In the genomic region with DNA sequence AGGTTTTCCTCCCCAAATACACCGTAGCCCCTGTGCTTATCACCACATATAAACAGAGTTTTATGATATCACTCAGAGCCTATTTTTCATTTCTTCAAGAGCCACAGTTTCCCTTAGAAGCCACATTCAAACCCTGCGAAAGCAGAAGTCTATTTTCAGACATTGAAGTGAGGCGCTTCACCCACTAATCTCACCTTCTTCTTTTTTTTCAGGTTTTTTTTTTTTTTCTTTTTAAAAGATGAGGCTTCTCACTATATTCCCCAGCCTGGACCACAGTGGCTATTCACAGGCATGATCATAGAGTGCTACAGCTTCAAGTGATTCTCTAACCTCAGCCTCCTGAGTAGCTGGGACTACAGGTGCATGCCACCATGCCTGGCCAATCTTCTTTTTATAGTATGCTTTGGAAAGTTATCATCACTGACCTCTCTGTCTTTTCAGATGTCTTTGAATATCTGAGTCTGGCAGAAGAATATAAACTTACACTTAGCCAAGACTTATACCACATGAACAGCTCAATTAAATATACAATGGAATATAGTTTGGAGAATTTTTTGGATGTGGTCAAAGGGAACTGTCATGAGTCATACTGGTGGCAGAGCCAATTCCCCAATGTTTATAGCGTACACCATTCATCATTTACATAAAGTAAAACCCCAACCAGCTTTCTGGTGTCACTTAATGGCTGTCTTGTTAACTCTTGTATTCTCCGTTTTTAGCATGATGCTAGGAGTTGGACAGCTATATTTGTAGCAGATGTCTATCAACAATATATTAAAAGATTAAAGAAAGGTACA, we compare ENCODE assay signal across 9 cellular contexts. TPM values are rescaled to one million over a fixed set of nuclear protein-coding genes. Genes with fewer than 3 reads are reported as not detected.
A peak's percentile ranks its signal among the peaks of the same experiment; 100 is the strongest.
DNase-seq lines count a peak whose midpoint lies in the region; ATAC-seq and FAIRE-seq lines count a peak whose summit lies in the region.
"Had no signal": no experiment of that assay in that cellular context is flagged by ENCODE, and none has a peak within 500 bp of the region (broad histone marks: within the 10 kb centered on the region; RNA-seq: fewer than 3 reads in every experiment).

No MANE protein-coding gene starts in this region.

- H3K4me3 Mint-ChIP-seq in stimulated activated memory B cell treated with anti-CD40 and anti-IgM and Interleukin-4, amounts not matched to agents 10 μg/mL and 1 μg/mL and 100 μg/mL, for 72 hours: peak overlapping the region; percentile 55
- H3K4me3 Mint-ChIP-seq: mesothelial cell of epicardium had no signal

- FAIRE-seq in frontal cortex (lab: Jason Lieb, UNC): no peak

- ATAC-seq in GM19328 (IDR thresholded peaks at IDR 0.05; ENCODE audit: unreplicated experiment): peak; percentile 83
- peak; percentile 72 for ATAC-seq in HG02678 (IDR thresholded peaks at IDR 0.05; ENCODE audit: unreplicated experiment)
- peak; percentile 44 for ATAC-seq in HG03558 (IDR thresholded peaks at IDR 0.05; ENCODE audit: extremely low read depth, unreplicated experiment)
- peak; percentile 93 for ATAC-seq in stimulated activated memory B cell treated with anti-CD40 and anti-IgM and Interleukin-4, amounts not matched to agents 10 μg/mL and 1 μg/mL and 100 μg/mL, for 72 hours

- H3K36me3 ChIP-seq in Karpas-422 (ENCODE audit: insufficient read depth, low read length): no peaks in the 10 kb centered on the region
- H3K36me3 ChIP-seq: breast epithelium had no signal

- peaks cover 40% of the 10 kb centered on the region for H3K4me1 Mint-ChIP-seq in stimulated activated memory B cell treated with anti-CD40 and anti-IgM and Interleukin-4, amounts not matched to agents 10 μg/mL and 1 μg/mL and 100 μg/mL, for 72 hours
- H3K4me1 Mint-ChIP-seq: mesothelial cell of epicardium had no signal

- peak overlapping the region; percentile 89 for H3K27ac Mint-ChIP-seq in stimulated activated memory B cell treated with anti-CD40 and anti-IgM and Interleukin-4, amounts not matched to agents 10 μg/mL and 1 μg/mL and 100 μg/mL, for 72 hours
- H3K27ac Mint-ChIP-seq: mesothelial cell of epicardium had no signal

- no peak overlapping the region for H3K27ac ChIP-seq in Karpas-422 (ENCODE audit: low read length)
- H3K27ac ChIP-seq: breast epithelium had no signal

- H4K20me1 ChIP-seq in Karpas-422 (ENCODE audit: insufficient read depth, low read depth, low read length): no peaks in the 10 kb centered on the region

- H3K27me3 Mint-ChIP-seq in stimulated activated memory B cell treated with anti-CD40 and anti-IgM and Interleukin-4, amounts not matched to agents 10 μg/mL and 1 μg/mL and 100 μg/mL, for 72 hours: no peaks in the 10 kb centered on the region

- H2AFZ ChIP-seq in Karpas-422 (ENCODE audit: low read length): no peak overlapping the region

- H3K4me3 ChIP-seq in Karpas-422 (ENCODE audit: low read length): no peak overlapping the region
- H3K4me3 ChIP-seq: breast epithelium had no signal

- DNase-seq in COR-L47 (lab: John Stamatoyannopoulos, UW): no peak
- DNase-seq in frontal cortex (ENCODE audit: low spot score in 2 of 2): no peak
- DNase-seq in Karpas-422: no peak

- H3K79me2 ChIP-seq in Karpas-422 (ENCODE audit: low read length): no peaks in the 10 kb centered on the region

- H3K4me1 ChIP-seq in Karpas-422 (ENCODE audit: low read length): no peaks in the 10 kb centered on the region
- H3K4me1 ChIP-seq: breast epithelium had no signal

- H3K9me3 ChIP-seq in Karpas-422 (ENCODE audit: low read length): peaks cover 36% of the 10 kb centered on the region
- H3K9me3 ChIP-seq: breast epithelium had no signal

- H3K4me2 ChIP-seq in Karpas-422 (ENCODE audit: low read depth, low read length, poor library complexity, severe bottlenecking): no peak overlapping the region

- H3K9ac ChIP-seq in Karpas-422 (ENCODE audit: low read length): no peak overlapping the region

- H3K36me3 Mint-ChIP-seq in stimulated activated memory B cell treated with anti-CD40 and anti-IgM and Interleukin-4, amounts not matched to agents 10 μg/mL and 1 μg/mL and 100 μg/mL, for 72 hours: peaks cover 16% of the 10 kb centered on the region
- H3K36me3 Mint-ChIP-seq: mesothelial cell of epicardium had no signal

- no peaks in the 10 kb centered on the region for H3K9me2 ChIP-seq in Karpas-422 (replicated peaks; ENCODE audit: insufficient read depth, low read length)

- peaks cover 3% of the 10 kb centered on the region for H3K9me3 Mint-ChIP-seq in stimulated activated memory B cell treated with anti-CD40 and anti-IgM and Interleukin-4, amounts not matched to agents 10 μg/mL and 1 μg/mL and 100 μg/mL, for 72 hours

- no peaks in the 10 kb centered on the region for H3K27me3 ChIP-seq in Karpas-422 (ENCODE audit: low read length)
- H3K27me3 ChIP-seq: breast epithelium had no signal

RNA-seq across cellular contexts. Expression of a gene that starts 59.7 kb away (rescaled TPM):
- total RNA-seq in frontal cortex: 83.2 TPM
- total RNA-seq in Karpas-422 (2014; rRNA removed; shearing (Covaris generic); ENCODE audit: low replicate concordance): not detected in 2 replicates

Comparison
In these comparisons a context has a peak if more than half of its experiments do, and no peak if none do; other contexts are left out.
1. RNA of a gene that starts 59.7 kb away (total RNA-seq): 83.2 TPM in frontal cortex (single experiment); not detected in Karpas-422; every median in the first group is over 10 times any median in the second.
2. Peak in every context shown above with its lines, with median percentiles within 50 percentile points of each other: ATAC-seq.